23 cellular contexts compared by ENCODE assay signal in genomic region chr3:185920168-185920567, GRCh38.
"Had no signal": no experiment of that assay in that cellular context is flagged by ENCODE, and none has a peak within 500 bp of the region (broad histone marks: within the 10 kb centered on the region; RNA-seq: fewer than 3 reads in every experiment).

No MANE protein-coding gene starts in this region.

- H3K9me3 ChIP-seq: esophagus squamous epithelium, gastrocnemius medialis, mucosa of descending colon, sigmoid colon, upper lobe of left lung had no signal

- H3K27ac ChIP-seq: coronary artery, esophagus squamous epithelium, neural progenitor cell, sigmoid colon, upper lobe of left lung had no signal

- H3K27ac Mint-ChIP-seq: activated naive CD8-positive, alpha-beta T cell treated with anti-CD3 and anti-CD28 coated beads for 36 hours; activated T-helper 1 cell treated with anti-CD3 and anti-CD28 coated beads, Interleukin-12 subunit alpha, Interleukin-12 subunit beta, Interleukin-2, Interleukin-4 antibody, amounts not matched to agents 30 ng/mL and 10 ng/mL and 1 ng/mL, durations not matched to agents 14 hours and 24 hours and 36 hours; endodermal cell; neural progenitor cell; WTC11 had no signal

- H3K4me2 ChIP-seq: neural progenitor cell, smooth muscle cell had no signal

- H3K4me3 ChIP-seq: coronary artery, esophagus squamous epithelium, gastrocnemius medialis, mucosa of descending colon, neural progenitor cell, sigmoid colon, smooth muscle cell, upper lobe of left lung had no signal

- H3K9ac ChIP-seq: neural progenitor cell had no signal

- H3K27me3 ChIP-seq: esophagus squamous epithelium, gastrocnemius medialis, neural progenitor cell, sigmoid colon, upper lobe of left lung had no signal

- H3K4me1 Mint-ChIP-seq: endodermal cell had no signal

- DNase-seq: activated CD4-positive, alpha-beta T cell treated with anti-CD3 and anti-CD28 coated beads, Interleukin-2, amount 50 U/mL, for 4 hours; activated CD8-positive, alpha-beta memory T cell treated with anti-CD3 and anti-CD28 coated beads, Interleukin-2, amount 50 U/mL, for 48 hours; activated gamma-delta T cell; activated naive CD8-positive, alpha-beta T cell treated with anti-CD3 and anti-CD28 coated beads for 36 hours; amniotic stem cell; cerebellar nuclear complex; endodermal cell; esophagus squamous epithelium; gastrocnemius medialis; hippocampal formation; mucosa of descending colon; posterior cingulate gyrus; sigmoid colon; stimulated activated CD4-positive, alpha-beta T cell treated with anti-CD3 and anti-CD28 coated beads, Interleukin-15, amount 100 ng/mL, for 24 hours; stimulated activated naive B cell treated with anti-CD40 and anti-IgM and Interleukin-4, amounts not matched to agents 10 μg/mL and 1 μg/mL and 100 μg/mL, for 72 hours; T-helper 1 cell; T-helper 9 cell; upper lobe of left lung had no signal

- ATAC-seq: gastrocnemius medialis; mucosa of descending colon; stimulated activated naive B cell treated with anti-CD40 and anti-IgM and Interleukin-4, amounts not matched to agents 10 μg/mL and 1 μg/mL and 100 μg/mL, for 72 hours; WTC11 had no signal

- H3K4me3 Mint-ChIP-seq: activated T-helper 1 cell treated with anti-CD3 and anti-CD28 coated beads, Interleukin-12 subunit alpha, Interleukin-12 subunit beta, Interleukin-2, Interleukin-4 antibody, amounts not matched to agents 30 ng/mL and 10 ng/mL and 1 ng/mL, durations not matched to agents 14 hours and 24 hours and 36 hours; endodermal cell; neural progenitor cell; stimulated activated naive B cell treated with anti-CD40 and anti-IgM and Interleukin-4, amounts not matched to agents 10 μg/mL and 1 μg/mL and 100 μg/mL, for 72 hours; WTC11 had no signal

- H2AFZ ChIP-seq: neural progenitor cell had no signal

- H3K27me3 Mint-ChIP-seq: activated naive CD8-positive, alpha-beta T cell treated with anti-CD3 and anti-CD28 coated beads for 36 hours; stimulated activated naive B cell treated with anti-CD40 and anti-IgM and Interleukin-4, amounts not matched to agents 10 μg/mL and 1 μg/mL and 100 μg/mL, for 72 hours had no signal

- H3K9me3 Mint-ChIP-seq: activated naive CD8-positive, alpha-beta T cell treated with anti-CD3 and anti-CD28 coated beads for 36 hours; activated T-helper 1 cell treated with anti-CD3 and anti-CD28 coated beads, Interleukin-12 subunit alpha, Interleukin-12 subunit beta, Interleukin-2, Interleukin-4 antibody, amounts not matched to agents 30 ng/mL and 10 ng/mL and 1 ng/mL, durations not matched to agents 14 hours and 24 hours and 36 hours; endodermal cell; neural progenitor cell; stimulated activated naive B cell treated with anti-CD40 and anti-IgM and Interleukin-4, amounts not matched to agents 10 μg/mL and 1 μg/mL and 100 μg/mL, for 72 hours; WTC11 had no signal
